9 cellular contexts compared by ENCODE assay signal in genomic region chr3:172315401-172316091, GRCh38.
DNase-seq lines count a peak whose midpoint lies in the region; ATAC-seq, FAIRE-seq and TF ChIP-seq lines count a peak whose summit lies in the region.
"Had no signal": no experiment of that assay in that cellular context is flagged by ENCODE, and none has a peak within 500 bp of the region (broad histone marks: within the 10 kb centered on the region; RNA-seq: fewer than 3 reads in every experiment).

No MANE protein-coding gene starts in this region.

- H2BK5ac ChIP-seq in mesendoderm (ENCODE audit: low read length), result no peak overlapping the region

- no peaks in the 10 kb centered on the region for H3K9me2 ChIP-seq in MM.1S (replicated peaks; ENCODE audit: insufficient read depth, low read length)

- 0 out of 2 replicates have a peak, but pooled peaks cover 11% of the 10 kb centered on the region for H3F3A ChIP-seq in MM.1S (ENCODE audit: insufficient read depth, low read length)

- peak overlapping the region; percentile 15; the same call in 1 of the 2 replicates for H3K27ac ChIP-seq in MM.1S (ENCODE audit: low read length)
- no peak overlapping the region for H3K27ac ChIP-seq in mesendoderm (ENCODE audit: low read depth, low read length)
- H3K27ac ChIP-seq in aorta (ENCODE audit: low read depth in 1 of 2, low read length in 2 of 2), result no peak overlapping the region

- H3K79me2 ChIP-seq in MM.1S (ENCODE audit: low read length) (peaks cover 22% of the 10 kb centered on the region), mesendoderm (ENCODE audit: control insufficient read depth, insufficient read depth, low read length) (no peaks in the 10 kb centered on the region)

- no peak overlapping the region for H3K23ac ChIP-seq in mesendoderm (ENCODE audit: low read length)

- H3K4me1 ChIP-seq in MM.1S (ENCODE audit: low read length) (peaks cover 31% of the 10 kb centered on the region), mesendoderm (ENCODE audit: control insufficient read depth, low read depth, low read length) (no peaks in the 10 kb centered on the region), aorta (ENCODE audit: control insufficient read depth in 1 of 2, insufficient read depth in 2 of 2, low read length in 2 of 2) (peaks cover 16 to 36% of the 10 kb centered on the region in 2 donors)

- no peaks in the 10 kb centered on the region for H3K79me1 ChIP-seq in mesendoderm (ENCODE audit: low read length)

- no peaks in the 10 kb centered on the region for H3K9me3 ChIP-seq in MM.1S (replicated peaks; ENCODE audit: insufficient read depth, low read length)
- H3K9me3 ChIP-seq in aorta (ENCODE audit: control insufficient read depth, low read length), result no peaks in the 10 kb centered on the region

- no peaks in the 10 kb centered on the region for H4K20me1 ChIP-seq in MM.1S (ENCODE audit: insufficient read depth, low read length)

- H3K36me3 ChIP-seq in MM.1S (replicated peaks; ENCODE audit: insufficient read depth, low read length), result peaks cover 16% of the 10 kb centered on the region
- H3K36me3 ChIP-seq in bronchial epithelial cell (ENCODE audit: control insufficient read depth, insufficient read depth, low read length), result peaks cover 19% of the 10 kb centered on the region
- H3K36me3 ChIP-seq in mesendoderm (ENCODE audit: control insufficient read depth, insufficient read depth, low read length), result no peaks in the 10 kb centered on the region
- no peaks in the 10 kb centered on the region for H3K36me3 ChIP-seq in aorta (ENCODE audit: control insufficient read depth in 1 of 2, insufficient read depth in 2 of 2, low read length in 1 of 2)

- no peak overlapping the region for H2BK15ac ChIP-seq in mesendoderm (replicated peaks; ENCODE audit: low read depth)

- H3K4me3 ChIP-seq in MM.1S (ENCODE audit: low read length), result no peak overlapping the region
- H3K4me3 ChIP-seq in bronchial epithelial cell (ENCODE audit: low read depth, low read length), result no peak overlapping the region
- no peak overlapping the region for H3K4me3 ChIP-seq in mesendoderm (ENCODE audit: low read length)
- H3K4me3 ChIP-seq in aorta (ENCODE audit: low read length in 2 of 2), result no peak overlapping the region

- H3K27me3 ChIP-seq in MM.1S (replicated peaks; ENCODE audit: insufficient read depth, low read length), result no peaks in the 10 kb centered on the region
- no peaks in the 10 kb centered on the region for H3K27me3 ChIP-seq in bronchial epithelial cell (ENCODE audit: control insufficient read depth, insufficient read depth, low read length)
- H3K27me3 ChIP-seq in mesendoderm (ENCODE audit: insufficient read depth, low read length, poor library complexity), result no peaks in the 10 kb centered on the region
- H3K27me3 ChIP-seq in aorta (ENCODE audit: control insufficient read depth in 1 of 2, insufficient read depth in 2 of 2, low read length in 1 of 2), result no peaks in the 10 kb centered on the region

- H4K5ac ChIP-seq in mesendoderm (ENCODE audit: low read length), result no peak overlapping the region

- TF ChIP-seq CTCF in MM.1S (IDR thresholded peaks at IDR 0.05; ENCODE audit: low read length) (no peak), bronchial epithelial cell (IDR thresholded peaks at IDR 0.05; ENCODE audit: insufficient read depth, low read length, severe bottlenecking) (no peak)

- H2BK120ac ChIP-seq in mesendoderm (ENCODE audit: low read depth, low read length), result no peak overlapping the region

- no peak overlapping the region for H3K4ac ChIP-seq in mesendoderm (ENCODE audit: low read depth, low read length)

- H3K9ac ChIP-seq in MM.1S (ENCODE audit: low read length), result no peak overlapping the region
- H3K9ac ChIP-seq in mesendoderm (ENCODE audit: low read length), result no peak overlapping the region

- H3K4me2 ChIP-seq in MM.1S (ENCODE audit: low read depth, low read length) (peak overlapping the region; percentile 44), mesendoderm (ENCODE audit: low read length) (no peak overlapping the region)

- no peak for FAIRE-seq in bronchial epithelial cell (lab: Jason Lieb, UNC)

- ATAC-seq in HG03442 (IDR thresholded peaks at IDR 0.05; ENCODE audit: unreplicated experiment) (no peak), aorta (ENCODE audit: low FRiP score) (no peak), GM21619 (IDR thresholded peaks at IDR 0.05; ENCODE audit: unreplicated experiment) (no peak)

- H3K56ac ChIP-seq in mesendoderm (ENCODE audit: low read length), result no peak overlapping the region

- no peak overlapping the region for H3K18ac ChIP-seq in mesendoderm (ENCODE audit: low read length)

- no peak overlapping the region for H2AFZ ChIP-seq in MM.1S (ENCODE audit: low read length)

- intact Hi-C loops in aorta (cut with DNase I), result loop anchor here (5.0 to 10.0 kb wide), 2 partner anchors 58 to 111 kb away; no protein-coding TSS in a partner anchor

- DNase-seq in Ammon's horn (ENCODE audit: low spot score), result peak; percentile 29
- DNase-seq in MM.1S, result peak; percentile 72
- DNase-seq in bronchial epithelial cell (ENCODE audit: low read depth), result peak; percentile 56
- DNase-seq in mesendoderm, result peak; percentile 54
- DNase-seq in SHP77 (lab: John Stamatoyannopoulos, UW), result no peak
- no peak for DNase-seq in aorta
- DNase-seq: SHP77 treated with DMSO at 0.1 percent for 48 hours had no signal

- WGBS in mesendoderm (ENCODE audit: extremely low coverage, insufficient coverage, low lambda C conversion rate), result no CpG with 5 or more reads among the region's 11 CpGs
- WGBS in aorta, 2 donors, result 73 to 78% methylated on average over 11 of the region's 11 CpGs

- no peak overlapping the region for H2AK5ac ChIP-seq in mesendoderm (ENCODE audit: low read length)

- H4K8ac ChIP-seq in mesendoderm (ENCODE audit: low read depth, low read length), result no peak overlapping the region

Comparison
In these comparisons a context has a peak if more than half of its experiments do, and no peak if none do; other contexts are left out.
1. DNase-seq: peak in Ammon's horn (single experiment), MM.1S (single experiment), bronchial epithelial cell (single experiment) and mesendoderm (single experiment); none in SHP77 (0 of 2) and aorta (0 of 2).